Comparison of ENCODE assay signal across 1 cellular context in the genomic region with DNA sequence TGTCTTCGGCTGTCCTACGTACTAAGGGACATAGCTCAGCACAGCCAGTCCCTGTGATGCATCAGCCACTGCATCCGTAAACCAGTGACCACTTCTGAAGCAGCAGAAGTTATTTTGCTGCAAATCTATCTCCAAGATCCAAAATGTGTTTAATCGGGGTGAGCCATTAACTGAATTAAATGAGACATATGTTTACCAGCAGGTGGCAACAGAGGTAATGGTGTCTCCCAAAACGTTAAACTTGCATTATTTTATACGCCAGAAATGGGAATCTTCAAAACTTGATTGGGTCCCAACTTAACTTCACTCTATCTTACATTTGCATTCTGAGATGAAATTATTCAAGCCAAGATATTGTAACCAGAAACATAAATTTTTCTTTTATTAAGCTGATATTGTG.
TF ChIP-seq lines count a peak whose summit lies in the region.

No MANE protein-coding gene starts in this region.

TF ChIP-seq in SK-N-SH treated with all-trans-retinoic acid at 6 μM for 48 hours, 23 proteins besides CTCF, POLR2A, EP300 and RAD21 (continued from another document):
- TF ChIP-seq TOX (CRISPR knock-in tag; IDR thresholded peaks at IDR 0.05; ENCODE audit: borderline replicate concordance) = no peak
- TF ChIP-seq, protein P1, sequence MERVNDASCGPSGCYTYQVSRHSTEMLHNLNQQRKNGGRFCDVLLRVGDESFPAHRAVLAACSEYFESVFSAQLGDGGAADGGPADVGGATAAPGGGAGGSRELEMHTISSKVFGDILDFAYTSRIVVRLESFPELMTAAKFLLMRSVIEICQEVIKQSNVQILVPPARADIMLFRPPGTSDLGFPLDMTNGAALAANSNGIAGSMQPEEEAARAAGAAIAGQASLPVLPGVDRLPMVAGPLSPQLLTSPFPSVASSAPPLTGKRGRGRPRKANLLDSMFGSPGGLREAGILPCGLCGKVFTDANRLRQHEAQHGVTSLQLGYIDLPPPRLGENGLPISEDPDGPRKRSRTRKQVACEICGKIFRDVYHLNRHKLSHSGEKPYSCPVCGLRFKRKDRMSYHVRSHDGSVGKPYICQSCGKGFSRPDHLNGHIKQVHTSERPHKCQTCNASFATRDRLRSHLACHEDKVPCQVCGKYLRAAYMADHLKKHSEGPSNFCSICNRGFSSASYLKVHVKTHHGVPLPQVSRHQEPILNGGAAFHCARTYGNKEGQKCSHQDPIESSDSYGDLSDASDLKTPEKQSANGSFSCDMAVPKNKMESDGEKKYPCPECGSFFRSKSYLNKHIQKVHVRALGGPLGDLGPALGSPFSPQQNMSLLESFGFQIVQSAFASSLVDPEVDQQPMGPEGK (CRISPR knock-in tag; IDR thresholded peaks at IDR 0.05; ENCODE audit: borderline replicate concordance) = no peak
